In genomic region chr11:74877132-74877531, GRCh38 we compare ENCODE assay signal across 13 cellular contexts.
DNase-seq lines count a peak whose midpoint lies in the region; ATAC-seq and TF ChIP-seq lines count a peak whose summit lies in the region.
"Had no signal": no experiment of that assay in that cellular context is flagged by ENCODE, and none has a peak within 500 bp of the region (broad histone marks: within the 10 kb centered on the region; RNA-seq: fewer than 3 reads in every experiment).

No MANE protein-coding gene starts in this region.

- DNase-seq in cardiac muscle cell (ENCODE audit: low read depth in 1 of 2, low spot score in 1 of 2) (peak in 1 of 2 donors; percentile 3), left cardiac atrium (no peak), Peyer's patch (no peak), fibroblast of mammary gland (ENCODE audit: low read depth) (peak; percentile 35), transverse colon (no peak), DMS79 (lab: John Stamatoyannopoulos, UW) (no peak)
- DNase-seq: colonic mucosa, DMS79 treated with DMSO at 0.1 percent for 48 hours, NCI-H1048, ovary, stomach had no signal

- H3K4me3 ChIP-seq in cardiac muscle cell (no peak overlapping the region), Peyer's patch (no peak overlapping the region), fibroblast of mammary gland (ENCODE audit: control insufficient read depth, low read depth, low read length) (no peak overlapping the region), transverse colon (no peak overlapping the region)
- H3K4me3 ChIP-seq: colonic mucosa, ovary, stomach had no signal

- H3K9me3 ChIP-seq in cardiac muscle cell (ENCODE audit: low read depth), result no peaks in the 10 kb centered on the region
- H3K9me3 ChIP-seq in Peyer's patch, result peaks cover 0 to 12% (median 2%) of the 10 kb centered on the region in 4 donors
- H3K9me3 ChIP-seq in transverse colon, result peaks cover 3 to 12% of the 10 kb centered on the region in 2 donors
- H3K9me3 ChIP-seq: colonic mucosa had no signal

- no peak for ATAC-seq in left cardiac atrium
- ATAC-seq in HG03139 (IDR thresholded peaks at IDR 0.05; ENCODE audit: unreplicated experiment), result no peak
- ATAC-seq in HG02885 (IDR thresholded peaks at IDR 0.05; ENCODE audit: poor library complexity, unreplicated experiment), result no peak

- peaks cover 4% of the 10 kb centered on the region for H3K36me3 ChIP-seq in cardiac muscle cell
- H3K36me3 ChIP-seq in Peyer's patch, result peaks cover 0 to 39% (median 0%) of the 10 kb centered on the region in 3 donors
- peaks cover 0 to 28% (median 1%) of the 10 kb centered on the region in 4 donors for H3K36me3 ChIP-seq in transverse colon
- H3K36me3 ChIP-seq: colonic mucosa, ovary had no signal

- 50 to 63% methylated on average over 1 of the region's 1 CpG for WGBS in transverse colon (ENCODE audit: low coverage in 1 of 2), 2 donors

- H3K27me3 ChIP-seq in cardiac muscle cell (no peaks in the 10 kb centered on the region), Peyer's patch (no peaks in the 10 kb centered on the region), transverse colon (no peaks in the 10 kb centered on the region)
- H3K27me3 ChIP-seq: colonic mucosa, ovary, stomach had no signal

- intact Hi-C loops in left cardiac atrium (cut with DNase I), result no loop called here
- intact Hi-C loops in transverse colon (cut with DNase I; ENCODE audit: low total_unique reads), result no loop called here

- H3K4me1 ChIP-seq in cardiac muscle cell (ENCODE audit: low read depth) (no peaks in the 10 kb centered on the region), Peyer's patch (no peaks in the 10 kb centered on the region), transverse colon (no peaks in the 10 kb centered on the region)
- H3K4me1 ChIP-seq: colonic mucosa, stomach had no signal

- in situ Hi-C loops in transverse colon (cut with MboI; ENCODE audit: low pct_ligation_motif_present in 1 of 4, low pct_unique_long_range_greater_than_20kb in 1 of 4, low sequenced_read_pairs in 3 of 4), result no loop called here

- no peak for TF ChIP-seq POLR2A in Peyer's patch (IDR thresholded peaks at IDR 0.05)
- TF ChIP-seq POLR2A in transverse colon (IDR thresholded peaks at IDR 0.05), result no peak

- TF ChIP-seq CTCF in cardiac muscle cell (IDR thresholded peaks at IDR 0.05; ENCODE audit: low read depth, low read length), result peak; percentile 57
- TF ChIP-seq CTCF in Peyer's patch (IDR thresholded peaks at IDR 0.05), result peak in 5 of 6 experiments; percentile 15 to 35 (median 18)
- TF ChIP-seq CTCF in fibroblast of mammary gland (conservative IDR thresholded peaks at IDR 0.05; ENCODE audit: control insufficient read depth, insufficient read depth, low read depth, low read length), result peak; percentile 64
- peak; percentile 17 to 39 (median 21) for TF ChIP-seq CTCF in transverse colon (IDR thresholded peaks at IDR 0.05)

- TF ChIP-seq EP300 in transverse colon (IDR thresholded peaks at IDR 0.05; ENCODE audit: low read depth), result no peak

- H3K27ac ChIP-seq in cardiac muscle cell (no peak overlapping the region), Peyer's patch (no peak overlapping the region), transverse colon (no peak overlapping the region)
- H3K27ac ChIP-seq: colonic mucosa, ovary, stomach had no signal
